22 cellular contexts compared by ENCODE assay signal in the genomic region with DNA sequence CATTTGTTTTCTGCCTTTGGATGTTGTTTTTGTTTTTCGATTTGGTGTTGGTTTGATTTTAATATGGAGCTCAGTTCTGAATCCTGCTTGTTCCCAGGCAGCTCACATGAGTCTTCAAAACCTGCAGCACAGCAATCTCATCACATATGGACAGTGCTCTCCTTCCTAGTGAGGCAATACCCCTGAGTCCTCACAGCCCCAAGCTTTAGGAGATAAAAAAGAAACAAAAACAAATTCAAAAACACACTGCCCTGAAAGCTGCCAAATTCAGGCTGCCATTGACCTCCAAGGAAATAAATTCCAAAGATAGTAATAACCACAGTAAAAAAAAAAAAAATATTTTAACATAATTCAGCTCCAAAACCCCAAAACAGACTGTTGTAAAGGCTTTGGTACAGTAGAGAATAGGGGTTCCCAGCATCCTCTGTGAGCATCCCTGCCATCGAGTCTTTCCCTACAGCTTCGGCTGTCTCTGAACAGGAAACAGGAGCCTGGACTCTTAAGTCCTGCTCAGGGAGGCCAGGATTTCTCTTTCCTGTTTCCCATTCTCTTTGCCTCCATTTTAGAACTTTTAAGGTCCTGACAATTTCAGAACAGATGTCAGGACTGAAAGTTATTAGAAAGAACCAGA. TPM values are rescaled to one million over a fixed set of nuclear protein-coding genes. Genes with fewer than 3 reads are reported as not detected.
DNase-seq lines count a peak whose midpoint lies in the region; ATAC-seq and TF ChIP-seq lines count a peak whose summit lies in the region.
"Had no signal": no experiment of that assay in that cellular context is flagged by ENCODE, and none has a peak within 500 bp of the region (broad histone marks: within the 10 kb centered on the region; RNA-seq: fewer than 3 reads in every experiment).

No MANE protein-coding gene starts in this region.

- H3K79me2 ChIP-seq in osteoblast (ENCODE audit: insufficient read depth, low read length): no peaks in the 10 kb centered on the region

- H3K9me3 ChIP-seq in osteoblast (ENCODE audit: low read depth, low read length): no peaks in the 10 kb centered on the region
- H3K9me3 ChIP-seq: adrenal gland, BLaER1, suprapubic skin had no signal

- no peaks in the 10 kb centered on the region for H3K36me3 ChIP-seq in osteoblast (ENCODE audit: insufficient read depth, low read length)
- H3K36me3 ChIP-seq: adrenal gland, BLaER1, cardiac muscle cell, suprapubic skin had no signal

- no peak for ATAC-seq in activated T-helper 17 cell treated with anti-CD3 and anti-CD28 coated beads, Interleukin-2, amount 50 U/mL, for 72 hours (replicated peaks)
- ATAC-seq in GM21390 (IDR thresholded peaks at IDR 0.05; ENCODE audit: unreplicated experiment) (no peak), GM18870 (IDR thresholded peaks at IDR 0.05; ENCODE audit: unreplicated experiment) (no peak), HG03097 (IDR thresholded peaks at IDR 0.05; ENCODE audit: low FRiP score, unreplicated experiment) (no peak)

- H3K36me3 Mint-ChIP-seq in activated T-helper 17 cell treated with anti-CD3 and anti-CD28 coated beads, Interleukin-2, amount 50 U/mL, for 72 hours (ENCODE audit: low read depth): no peaks in the 10 kb centered on the region

- H3K4me3 ChIP-seq in fibroblast of pulmonary artery (replicated peaks; ENCODE audit: low read depth, low read length) (no peak overlapping the region), osteoblast (ENCODE audit: insufficient read depth, low read length) (no peak overlapping the region)
- H3K4me3 ChIP-seq: adrenal gland, BLaER1, cardiac muscle cell, dorsolateral prefrontal cortex, suprapubic skin had no signal

- no peaks in the 10 kb centered on the region for H3K9me3 Mint-ChIP-seq in activated T-helper 17 cell treated with anti-CD3 and anti-CD28 coated beads, Interleukin-2, amount 50 U/mL, for 72 hours
- H3K9me3 Mint-ChIP-seq: activated CD4-positive, alpha-beta T cell treated with anti-CD3 and anti-CD28 coated beads, Interleukin-2, amount 10 ng/mL, durations not matched to agents 24 days and 14 days; immature natural killer cell; T-helper 1 cell treated with Interleukin-12 subunit alpha and Interleukin-12 subunit beta and Interleukin-4 antibody, amounts not matched to agents 30 μg/mL and 1 μg/mL, for 36 hours had no signal

- H3K4me3 Mint-ChIP-seq in activated T-helper 17 cell treated with anti-CD3 and anti-CD28 coated beads, Interleukin-2, amount 50 U/mL, for 72 hours: no peak overlapping the region
- H3K4me3 Mint-ChIP-seq: activated CD4-positive, alpha-beta T cell treated with anti-CD3 and anti-CD28 coated beads, Interleukin-2, amount 10 ng/mL, durations not matched to agents 24 days and 14 days; immature natural killer cell; T-helper 1 cell treated with Interleukin-12 subunit alpha and Interleukin-12 subunit beta and Interleukin-4 antibody, amounts not matched to agents 30 μg/mL and 1 μg/mL, for 36 hours had no signal

- TF ChIP-seq CTCF in fibroblast of pulmonary artery (IDR thresholded peaks at IDR 0.05; ENCODE audit: low read length, missing control alignments) (no peak), osteoblast (IDR thresholded peaks at IDR 0.05; ENCODE audit: extremely low read depth, low read depth, low read length) (no peak)

- H3K27ac ChIP-seq in osteoblast (ENCODE audit: low read depth, low read length): no peak overlapping the region
- H3K27ac ChIP-seq: adrenal gland, BLaER1, cardiac muscle cell, dorsolateral prefrontal cortex, suprapubic skin had no signal

- peaks cover 28% of the 10 kb centered on the region for H3K4me1 ChIP-seq in osteoblast (ENCODE audit: insufficient read depth, low read length)

- H2AFZ ChIP-seq in osteoblast (ENCODE audit: low read length): peak overlapping the region; percentile 81

- H3K4me1 Mint-ChIP-seq in activated T-helper 17 cell treated with anti-CD3 and anti-CD28 coated beads, Interleukin-2, amount 50 U/mL, for 72 hours: peaks cover 23% of the 10 kb centered on the region
- H3K4me1 Mint-ChIP-seq: immature natural killer cell had no signal

- no peaks in the 10 kb centered on the region for H3K27me3 ChIP-seq in osteoblast (ENCODE audit: insufficient read depth, low read length)
- H3K27me3 ChIP-seq: adrenal gland, BLaER1, cardiac muscle cell, dorsolateral prefrontal cortex, suprapubic skin had no signal

- H3K27ac Mint-ChIP-seq in activated T-helper 17 cell treated with anti-CD3 and anti-CD28 coated beads, Interleukin-2, amount 50 U/mL, for 72 hours: peak overlapping the region; percentile 77
- H3K27ac Mint-ChIP-seq: activated CD4-positive, alpha-beta T cell treated with anti-CD3 and anti-CD28 coated beads, Interleukin-2, amount 10 ng/mL, durations not matched to agents 24 days and 14 days; immature natural killer cell; T-helper 1 cell treated with Interleukin-12 subunit alpha and Interleukin-12 subunit beta and Interleukin-4 antibody, amounts not matched to agents 30 μg/mL and 1 μg/mL, for 36 hours had no signal

- H3K27me3 Mint-ChIP-seq in activated T-helper 17 cell treated with anti-CD3 and anti-CD28 coated beads, Interleukin-2, amount 50 U/mL, for 72 hours: peaks cover 5% of the 10 kb centered on the region
- H3K27me3 Mint-ChIP-seq: activated CD4-positive, alpha-beta T cell treated with anti-CD3 and anti-CD28 coated beads, Interleukin-2, amount 10 ng/mL, durations not matched to agents 24 days and 14 days had no signal

- DNase-seq in NCI-H82 (lab: John Stamatoyannopoulos, UW): peak; percentile 5
- DNase-seq in NCI-H82 treated with DMSO at 0.1 percent for 48 hours (lab: John Stamatoyannopoulos, UW; ENCODE audit: unreplicated experiment): no peak
- DNase-seq in fibroblast of pulmonary artery (ENCODE audit: low read depth): peak; percentile 74
- DNase-seq in osteoblast (ENCODE audit: insufficient read length, low spot score, missing footprints): peak; percentile 48
- DNase-seq: activated CD4-positive, alpha-beta T cell treated with anti-CD3 and anti-CD28 coated beads, Interleukin-2, amount 10 ng/mL, durations not matched to agents 24 days and 14 days; activated effector memory CD4-positive, alpha-beta T cell treated with anti-CD3 and anti-CD28 coated beads, Interleukin-2, amount 50 U/mL, for 16 hours; adrenal gland; Calu3; dorsolateral prefrontal cortex; head of caudate nucleus; immature natural killer cell; NCI-H1417; NCI-H748 treated with DMSO at 0.1 percent for 48 hours; OCI-M1 had no signal

- H3K4me2 ChIP-seq in osteoblast (ENCODE audit: insufficient read depth, low read length): no peak overlapping the region
- H3K4me2 ChIP-seq: BLaER1 had no signal

- H4K20me1 ChIP-seq in osteoblast (ENCODE audit: insufficient read depth, low read length): no peaks in the 10 kb centered on the region
- H4K20me1 ChIP-seq: BLaER1 had no signal

RNA-seq across cellular contexts. Expression of gene SP3, which starts 14.7 kb away (rescaled TPM):
- total RNA-seq in activated T-helper 17 cell treated with anti-CD3 and anti-CD28 coated beads, Interleukin-2, amount 50 U/mL, for 72 hours: 100 to 1,000 TPM in 1 of 2 donors, 10 to 100 TPM in 1; 84.4 to 103 TPM
- 113 and 122 TPM in 2 replicates for total RNA-seq in osteoblast
